10 cellular contexts compared by ENCODE assay signal in genomic region chr7:46291601-46292150, GRCh38.
DNase-seq lines count a peak whose midpoint lies in the region; ATAC-seq and TF ChIP-seq lines count a peak whose summit lies in the region.
"Had no signal": no experiment of that assay in that cellular context is flagged by ENCODE, and none has a peak within 500 bp of the region (broad histone marks: within the 10 kb centered on the region; RNA-seq: fewer than 3 reads in every experiment).

No MANE protein-coding gene starts in this region.

- POLR2A ChIA-PET in BJ (lab: Charles Lee): interaction anchor here (0.6 kb wide), 1 partner anchor 1314 kb away, joined by 4 read pairs; no protein-coding TSS in a partner anchor

- CTCF ChIA-PET in BJ (lab: Yijun Ruan, JAX): interaction anchor here (1.1 to 2.1 kb wide), 3 partner anchors 11 to 369 kb away, joined by 4 to 7 read pairs (median 4); no protein-coding TSS in a partner anchor

- H3K4me3 ChIP-seq in BJ (ENCODE audit: low read depth, low read length): no peak overlapping the region
- no peak overlapping the region for H3K4me3 ChIP-seq in SJSA1
- no peak overlapping the region for H3K4me3 ChIP-seq in right cardiac atrium (ENCODE audit: low read length)
- H3K4me3 ChIP-seq in prostate gland: no peak overlapping the region

- TF ChIP-seq CTCF in BJ (IDR thresholded peaks at IDR 0.05; ENCODE audit: insufficient read depth, low read depth, low read length) (no peak), prostate gland (IDR thresholded peaks at IDR 0.05) (no peak)

- intact Hi-C loops in right cardiac atrium (cut with DNase I): no loop called here
- intact Hi-C loops in prostate gland (cut with DNase I): no loop called here

- DNase-seq in BJ (ENCODE audit: low read depth): peak; percentile 66
- DNase-seq in SJSA1 (ENCODE audit: low read depth in 1 of 2, low spot score in 2 of 2): peak in 1 of 2 experiments; percentile 62
- DNase-seq in right cardiac atrium: no peak
- no peak for DNase-seq in prostate gland (ENCODE audit: low spot score)
- no peak for DNase-seq in NCI-H1436 treated with DMSO at 0.1 percent for 48 hours (lab: John Stamatoyannopoulos, UW)
- no peak for DNase-seq in RKO (ENCODE audit: low spot score)
- DNase-seq in NCI-H1694 treated with DMSO at 0.1 percent for 48 hours (lab: John Stamatoyannopoulos, UW): no peak
- DNase-seq: activated CD4-positive, alpha-beta T cell treated with anti-CD3 and anti-CD28 coated beads for 1 hour had no signal

- H3K4me1 ChIP-seq in SJSA1 (replicated peaks) (peaks cover 32% of the 10 kb centered on the region), right cardiac atrium (ENCODE audit: control insufficient read depth, insufficient read depth, low read length) (no peaks in the 10 kb centered on the region), prostate gland (replicated peaks) (no peaks in the 10 kb centered on the region)

- H3K36me3 ChIP-seq in BJ (ENCODE audit: control insufficient read depth, insufficient read depth, low read length): no peaks in the 10 kb centered on the region
- no peaks in the 10 kb centered on the region for H3K36me3 ChIP-seq in SJSA1
- H3K36me3 ChIP-seq in prostate gland: no peaks in the 10 kb centered on the region

- TF ChIP-seq POLR2A in prostate gland (IDR thresholded peaks at IDR 0.05): no peak

- 53% methylated on average over 4 of the region's 4 CpGs for WGBS in right cardiac atrium
- 49% methylated on average over 4 of the region's 4 CpGs for WGBS in prostate gland

- H3K27ac ChIP-seq in SJSA1 (peak overlapping the region; percentile 82), right cardiac atrium (ENCODE audit: low read length) (no peak overlapping the region), prostate gland (no peak overlapping the region)
- H3K27ac ChIP-seq: KMS-11 had no signal

- H3K27me3 ChIP-seq in BJ (ENCODE audit: control insufficient read depth, insufficient read depth, low read length) (no peaks in the 10 kb centered on the region), SJSA1 (replicated peaks) (no peaks in the 10 kb centered on the region), right cardiac atrium (ENCODE audit: control insufficient read depth, insufficient read depth) (no peaks in the 10 kb centered on the region), prostate gland (replicated peaks; ENCODE audit: insufficient read depth) (no peaks in the 10 kb centered on the region)

- no peaks in the 10 kb centered on the region; the same call in 1 of the 2 replicates for H3K9me3 ChIP-seq in SJSA1 (replicated peaks)
- H3K9me3 ChIP-seq in right cardiac atrium (ENCODE audit: control insufficient read depth, low read length): no peaks in the 10 kb centered on the region
- no peaks in the 10 kb centered on the region for H3K9me3 ChIP-seq in prostate gland

- peak; percentile 53 for ATAC-seq in GM21717 (IDR thresholded peaks at IDR 0.05; ENCODE audit: unreplicated experiment)
- peak; percentile 48 to 79 for ATAC-seq in right cardiac atrium
